ENCODE assay signal across 8 cellular contexts in genomic region chr4:169619958-169620845, GRCh38. TPM values are rescaled to one million over a fixed set of nuclear protein-coding genes. Genes with fewer than 3 reads are reported as not detected.
DNase-seq lines count a peak whose midpoint lies in the region; ATAC-seq and TF ChIP-seq lines count a peak whose summit lies in the region.

Gene CLCN3 (plus strand): TSS chr4:169620578. CDS start chr4:169635929, 15,351 bp downstream.

- H3K27me3 Mint-ChIP-seq in activated naive CD8-positive, alpha-beta T cell, result no peaks in the 10 kb centered on the region

- peak within 1 kb of the TSS; percentile 99 for H3K27ac Mint-ChIP-seq in activated naive CD8-positive, alpha-beta T cell

- peaks cover 70% of the 10 kb centered on the region for H3K4me1 Mint-ChIP-seq in activated naive CD8-positive, alpha-beta T cell (ENCODE audit: low read depth)

- peak; percentile 94 for ATAC-seq in HG02623 (IDR thresholded peaks at IDR 0.05; ENCODE audit: unreplicated experiment)

- peak; percentile 95 for DNase-seq in GM10248 (ENCODE audit: extremely low spot score)
- peak; percentile 88 for DNase-seq in NCI-H1105 (lab: John Stamatoyannopoulos, UW)
- peak; percentile 93 for DNase-seq in SKM-1 treated with dmso at 0.1 percent for 144 hours (lab: John Stamatoyannopoulos, UW; ENCODE audit: unreplicated experiment)
- peak; percentile 64 for DNase-seq in glomerular endothelial cell (ENCODE audit: extremely low read depth, low read depth, low spot score)
- peak; percentile 98 for DNase-seq in occipital lobe (lab: John Stamatoyannopoulos, UW)

- no peak for TF ChIP-seq CTCF in GM10248 (IDR thresholded peaks at IDR 0.05; ENCODE audit: control extremely low read depth, extremely low read depth, low read depth, missing control alignments)

- no peaks in the 10 kb centered on the region for H3K36me3 Mint-ChIP-seq in activated naive CD8-positive, alpha-beta T cell

- peak within 1 kb of the TSS; percentile 90 for H3K27ac ChIP-seq in temporal lobe (ENCODE audit: low read depth, low read length)

- H3K9me3 Mint-ChIP-seq in activated naive CD8-positive, alpha-beta T cell (ENCODE audit: low read depth), result no peaks in the 10 kb centered on the region

- CTCF ChIA-PET in GM10248 (lab: Yijun Ruan, JAX), result interaction anchor here (0.6 to 2.2 kb wide), 16 partner anchors 9 to 699 kb away, joined by 3 to 9 read pairs (median 3); no protein-coding TSS in a partner anchor

- POLR2A ChIA-PET in GM10248 (lab: Yijun Ruan, JAX), result interaction anchor here (0.6 to 1.0 kb wide), 3 partner anchors 16 to 92 kb away, joined by 3 to 4 read pairs (median 3); no protein-coding TSS in a partner anchor

- H3K4me3 Mint-ChIP-seq in activated naive CD8-positive, alpha-beta T cell, result peak within 1 kb of the TSS; percentile 98

RNA-seq across cellular contexts. Expression of gene CLCN3, which starts in this region (rescaled TPM):
- total RNA-seq in glomerular endothelial cell, result 39.4 and 45.1 TPM in 2 replicates
- 111 TPM for total RNA-seq in occipital lobe
- 94.7 TPM for total RNA-seq in temporal lobe

Comparison
In these comparisons a context has a peak if more than half of its experiments do, and no peak if none do; other contexts are left out.
1. Peak in every context shown above with its lines: DNase-seq, ATAC-seq and H3K27ac ChIP-seq.